ENCODE assay signal across 13 cellular contexts in the genomic region with DNA sequence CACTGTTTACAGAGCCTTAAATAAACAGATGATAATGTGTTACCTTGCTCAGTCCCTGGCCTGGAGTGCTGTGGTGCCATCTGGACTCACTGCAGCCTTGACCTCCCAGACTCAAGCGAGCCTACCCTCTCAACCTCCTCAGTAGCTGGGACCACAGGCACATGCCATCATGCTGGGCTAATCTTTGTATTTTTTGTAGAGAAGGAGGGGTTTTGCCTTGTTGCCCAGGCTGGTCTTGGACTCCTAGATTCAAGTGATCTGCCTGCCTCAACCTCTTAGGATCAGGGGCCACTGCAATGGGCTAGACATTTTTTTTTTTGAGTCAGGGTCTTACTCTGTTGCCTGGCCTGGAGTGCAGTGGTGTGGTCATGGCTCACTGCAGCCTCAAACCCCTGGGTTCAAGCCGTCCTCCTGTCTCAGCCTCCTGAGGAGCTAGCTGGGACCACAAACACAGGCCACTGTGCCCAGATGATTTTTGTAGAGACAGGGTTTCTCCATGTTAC. TPM values are rescaled to one million over a fixed set of nuclear protein-coding genes. Genes with fewer than 3 reads are reported as not detected.
A peak's percentile ranks its signal among the peaks of the same experiment; 100 is the strongest.
DNase-seq lines count a peak whose midpoint lies in the region; ATAC-seq, FAIRE-seq and TF ChIP-seq lines count a peak whose summit lies in the region.
"Had no signal": no experiment of that assay in that cellular context is flagged by ENCODE, and none has a peak within 500 bp of the region (broad histone marks: within the 10 kb centered on the region; RNA-seq: fewer than 3 reads in every experiment).

No MANE protein-coding gene starts in this region.

- WGBS in mammary epithelial cell (ENCODE audit: low coverage, missing lambda C conversion rate) = 100% methylated on average over 2 of the region's 2 CpGs
- 47 to 64% methylated on average over 2 of the region's 2 CpGs for WGBS in pancreas, 2 donors

- no peaks in the 10 kb centered on the region for H3K27me3 ChIP-seq in CD8-positive, alpha-beta memory T cell (ENCODE audit: insufficient read depth, low read length, poor library complexity, severe bottlenecking)
- H3K27me3 ChIP-seq in mammary epithelial cell (ENCODE audit: insufficient read depth, low read length) (no peaks in the 10 kb centered on the region), pancreas (no peaks in the 10 kb centered on the region)
- H3K27me3 ChIP-seq: cardiac muscle cell, foreskin keratinocyte had no signal

- H3K4me1 ChIP-seq in CD8-positive, alpha-beta memory T cell (ENCODE audit: insufficient read depth, low read length) = peaks cover 42% of the 10 kb centered on the region
- peaks cover 34% of the 10 kb centered on the region for H3K4me1 ChIP-seq in mammary epithelial cell (ENCODE audit: insufficient read depth, low read length)
- peaks cover 11 to 26% (median 23%) of the 10 kb centered on the region in 3 donors for H3K4me1 ChIP-seq in pancreas

- H3K9me3 ChIP-seq in CD8-positive, alpha-beta memory T cell (ENCODE audit: low read length) = no peaks in the 10 kb centered on the region
- H3K9me3 ChIP-seq in mammary epithelial cell (replicated peaks; ENCODE audit: insufficient read depth, low read length) = no peaks in the 10 kb centered on the region
- no peaks in the 10 kb centered on the region for H3K9me3 ChIP-seq in pancreas

- CTCF ChIA-PET in CD8-positive, alpha-beta memory T cell (lab: Charles Lee) = interaction anchor here (0.9 to 1.8 kb wide), 6 partner anchors 47 to 219 kb away, joined by 3 to 11 read pairs (median 5); a partner anchor contains a TSS
- CTCF ChIA-PET in mammary epithelial cell (lab: Charles Lee; ENCODE audit: low non-redundant PET) = no interaction called here

- ATAC-seq in pancreas (peak; percentile 45 to 73 (median 68)), omental fat pad (ENCODE audit: low FRiP score) (no peak), GM19463 (IDR thresholded peaks at IDR 0.05; ENCODE audit: unreplicated experiment) (no peak)
- ATAC-seq: foreskin keratinocyte had no signal

- H4K20me1 ChIP-seq in mammary epithelial cell (ENCODE audit: insufficient read depth, low read length) = no peaks in the 10 kb centered on the region

- dilution Hi-C loops in mammary epithelial cell (cut with HindIII; ENCODE audit: low sequenced_read_pairs) = no loop called here

- no peaks in the 10 kb centered on the region for H3K9me3 Mint-ChIP-seq in CD8-positive, alpha-beta memory T cell
- H3K9me3 Mint-ChIP-seq: stimulated activated naive CD8-positive, alpha-beta T cell treated with anti-CD3 and anti-CD28 coated beads, Interleukin-15, Interleukin-2, amounts not matched to agents 100 ng/mL and 50 ng/mL, for 24 hours had no signal

- in situ Hi-C loops in mammary epithelial cell (cut with MboI; ENCODE audit: low sequenced_read_pairs in 2 of 2) = no loop called here

- no peaks in the 10 kb centered on the region for H3K36me3 ChIP-seq in CD8-positive, alpha-beta memory T cell (ENCODE audit: insufficient read depth, low read length)
- H3K36me3 ChIP-seq in mammary epithelial cell (ENCODE audit: insufficient read depth, low read length) = no peaks in the 10 kb centered on the region
- no peaks in the 10 kb centered on the region for H3K36me3 ChIP-seq in pancreas
- H3K36me3 ChIP-seq: cardiac muscle cell had no signal

- H3K9ac ChIP-seq in mammary epithelial cell (ENCODE audit: insufficient read depth, low read length) = no peak overlapping the region

- BruUV-seq in mammary epithelial cell (replicated peaks; lab: Mats Ljungman, UMichigan) = no TSS peak

- POLR2A ChIA-PET in CD8-positive, alpha-beta memory T cell (lab: Charles Lee) = interaction anchor here (1.1 to 1.3 kb wide), 2 partner anchors 17 to 23 kb away, joined by 3 read pairs; no protein-coding TSS in a partner anchor

- H2AFZ ChIP-seq in mammary epithelial cell (ENCODE audit: low read depth, low read length) = no peak overlapping the region

- no peaks in the 10 kb centered on the region for H3K27me3 Mint-ChIP-seq in CD8-positive, alpha-beta memory T cell

- H3K27ac Mint-ChIP-seq in CD8-positive, alpha-beta memory T cell = peak overlapping the region in 7 of 8 donors; percentile 84 to 92 (median 88)

- no peak for FAIRE-seq in pancreas (lab: Jason Lieb, UNC)

- no peak overlapping the region for H3K4me3 ChIP-seq in CD8-positive, alpha-beta memory T cell (ENCODE audit: low read length)
- H3K4me3 ChIP-seq in mammary epithelial cell (replicated peaks in 1 of 3; ENCODE audit: insufficient read depth in 1 of 3, low read depth in 2 of 3, low read length in 3 of 3) (no peak overlapping the region), pancreas (no peak overlapping the region)
- H3K4me3 ChIP-seq: cardiac muscle cell had no signal

- H3K27ac ChIP-seq in CD8-positive, alpha-beta memory T cell (ENCODE audit: low read depth, low read length) = no peak overlapping the region
- no peak overlapping the region for H3K27ac ChIP-seq in mammary epithelial cell (ENCODE audit: insufficient read depth, low read depth, low read length)
- peak overlapping the region; percentile 23 to 79 (median 58) for H3K27ac ChIP-seq in pancreas
- H3K27ac ChIP-seq: cardiac muscle cell, foreskin keratinocyte had no signal

- intact Hi-C loops in mammary epithelial cell (cut with micrococcal nuclease) = loop anchor here (1.0 to 2.0 kb wide), 2 partner anchors 24 to 46 kb away; a partner anchor contains a TSS
- intact Hi-C loops in pancreas (cut with DNase I) = no loop called here

- H3K36me3 Mint-ChIP-seq in CD8-positive, alpha-beta memory T cell = peaks cover 0 to 1% (median 0%) of the 10 kb centered on the region in 3 donors
- H3K36me3 Mint-ChIP-seq: activated CD8-positive, alpha-beta memory T cell treated with anti-CD3 and anti-CD28 coated beads, Interleukin-2, amount 10 ng/mL, durations not matched to agents 7 days and 5 days had no signal

- H3K4me3 Mint-ChIP-seq in CD8-positive, alpha-beta memory T cell = peak overlapping the region; percentile 83 to 92 (median 86)

- TF ChIP-seq CTCF in mammary epithelial cell (conservative IDR thresholded peaks at IDR 0.05 in 1 of 2, IDR thresholded peaks at IDR 0.05 in 1 of 2; ENCODE audit: extremely low read depth in 1 of 2, insufficient read depth in 1 of 2, low read depth in 1 of 2, low read length in 2 of 2) = no peak
- no peak for TF ChIP-seq CTCF in pancreas (IDR thresholded peaks at IDR 0.05)
- TF ChIP-seq CTCF in omental fat pad (IDR thresholded peaks at IDR 0.05) = no peak

- peaks cover 44 to 51% (median 46%) of the 10 kb centered on the region in 3 donors for H3K4me1 Mint-ChIP-seq in CD8-positive, alpha-beta memory T cell

- peak overlapping the region; percentile 15 for H3K4me2 ChIP-seq in mammary epithelial cell (ENCODE audit: insufficient read depth, low read depth, low read length)

- DNase-seq in CD8-positive, alpha-beta memory T cell = no peak
- DNase-seq in M059J (ENCODE audit: low read depth) (peak; percentile 17), mammary epithelial cell (no peak), pancreas (peak in 2 of 6 donors; percentile 63 to 71), omental fat pad (ENCODE audit: low spot score) (no peak)
- DNase-seq in activated CD4-positive, CD25-positive, alpha-beta regulatory T cell (lab: John Stamatoyannopoulos, UW) = no peak
- DNase-seq in stimulated activated CD4-positive, alpha-beta T cell treated with anti-CD3 and anti-CD28 coated beads, Interleukin-4, amount 100 ng/mL, for 24 hours = no peak
- DNase-seq: activated CD8-positive, alpha-beta memory T cell treated with anti-CD3 and anti-CD28 coated beads, Interleukin-2, amount 10 ng/mL, durations not matched to agents 7 days and 5 days; foreskin keratinocyte; H7 had no signal

- no peaks in the 10 kb centered on the region for H3K79me2 ChIP-seq in mammary epithelial cell (ENCODE audit: insufficient read depth, low read length)

RNA-seq across cellular contexts. Expression of a gene that starts 5.0 kb away (rescaled TPM):
- 10 to 100 TPM; 15.8 to 17.4 TPM for total RNA-seq in CD8-positive, alpha-beta memory T cell
- 17.0 TPM for polyA plus RNA-seq in CD8-positive, alpha-beta memory T cell
- total RNA-seq in M059J (2014; rRNA removed; shearing (Covaris generic)) = 19.3 and 27.8 TPM in 2 replicates
- total RNA-seq in mammary epithelial cell (10 to 100 TPM; 22.7 to 25.2 TPM), pancreas (10 to 100 TPM; 17.6 to 33.8 (median 25.6) TPM), omental fat pad (10 to 100 TPM; 48.5 to 80.9 (median 57.3) TPM)
- polyA plus RNA-seq in mammary epithelial cell (17.5 TPM), pancreas (10 to 100 TPM; 51.6 to 52.6 TPM)
- polyA minus RNA-seq in mammary epithelial cell = 28.6 TPM

RNA-seq across cellular contexts. Expression of a gene that starts 21.7 kb away (rescaled TPM):
- total RNA-seq in CD8-positive, alpha-beta memory T cell = under 1 TPM; 0.29 to 0.37 TPM
- 0.48 TPM for polyA plus RNA-seq in CD8-positive, alpha-beta memory T cell
- 0.54 TPM in 1 of 2 replicates, not detected in the other for total RNA-seq in M059J (2014; rRNA removed; shearing (Covaris generic))
- total RNA-seq in mammary epithelial cell = 10 to 100 TPM; 19.3 to 23.8 TPM
- polyA plus RNA-seq in mammary epithelial cell = 5.8 TPM
- polyA minus RNA-seq in mammary epithelial cell = 0.16 TPM
- 1 to 10 TPM in 2 of 6 donors, under 1 TPM in 4; 0.32 to 1.3 (median 0.74) TPM for total RNA-seq in pancreas
- polyA plus RNA-seq in pancreas = 1 to 10 TPM; 3.5 TPM
- 1 to 10 TPM; 1.6 to 8.7 (median 3.4) TPM for total RNA-seq in omental fat pad

RNA-seq across cellular contexts. Expression of a gene that starts 30.9 kb away (rescaled TPM):
- 100 to 1,000 TPM; 103 to 107 TPM for total RNA-seq in CD8-positive, alpha-beta memory T cell
- polyA plus RNA-seq in CD8-positive, alpha-beta memory T cell = 65.6 TPM
- total RNA-seq in M059J (2014; rRNA removed; shearing (Covaris generic)) = 31.3 and 33.0 TPM in 2 replicates
- 10 to 100 TPM; 26.0 to 90.1 TPM for total RNA-seq in mammary epithelial cell
- polyA plus RNA-seq in mammary epithelial cell = 61.1 TPM
- 92.7 TPM for polyA minus RNA-seq in mammary epithelial cell
- total RNA-seq in pancreas = 10 to 100 TPM; 32.3 to 63.5 (median 52.3) TPM
- 100 to 1,000 TPM; 135 to 152 TPM for polyA plus RNA-seq in pancreas
- total RNA-seq in omental fat pad = 10 to 100 TPM; 21.8 to 33.5 (median 26.2) TPM

RNA-seq across cellular contexts. Expression of a gene that starts 35.9 kb away (rescaled TPM):
- total RNA-seq in CD8-positive, alpha-beta memory T cell = 10 to 100 TPM; 61.8 to 62.3 TPM
- polyA plus RNA-seq in CD8-positive, alpha-beta memory T cell = 52.1 TPM
- 39.1 and 42.6 TPM in 2 replicates for total RNA-seq in M059J (2014; rRNA removed; shearing (Covaris generic))
- total RNA-seq in mammary epithelial cell (10 to 100 TPM; 24.5 to 40.4 TPM), pancreas (10 to 100 TPM; 18.6 to 26.7 (median 22.9) TPM), omental fat pad (10 to 100 TPM; 41.8 to 53.0 (median 50.3) TPM)
- polyA plus RNA-seq in mammary epithelial cell (49.3 TPM), pancreas (10 to 100 TPM; 31.9 to 44.5 TPM)
- 26.6 TPM for polyA minus RNA-seq in mammary epithelial cell

RNA-seq across cellular contexts. Expression of a gene that starts 46.5 kb away (rescaled TPM):
- 10 to 100 TPM; 35.9 to 36.2 TPM for total RNA-seq in CD8-positive, alpha-beta memory T cell
- polyA plus RNA-seq in CD8-positive, alpha-beta memory T cell = 0.83 TPM
- 16.0 and 23.2 TPM in 2 replicates for total RNA-seq in M059J (2014; rRNA removed; shearing (Covaris generic))
- total RNA-seq in mammary epithelial cell (10 to 100 TPM in 1 of 2 donors, 1 to 10 TPM in 1; 2.2 to 25.2 TPM), pancreas (1 to 10 TPM; 1.0 to 2.7 (median 2.0) TPM), omental fat pad (1 to 10 TPM; 1.7 to 4.7 (median 3.3) TPM)
- polyA plus RNA-seq in mammary epithelial cell (14.4 TPM), pancreas (1 to 10 TPM; 3.9 to 7.0 TPM)
- polyA minus RNA-seq in mammary epithelial cell = 8.2 TPM

Comparison
In these comparisons a context has a peak if more than half of its experiments do, and no peak if none do; other contexts are left out.
1. H3K27ac ChIP-seq: peak in pancreas (4 of 4); none in CD8-positive, alpha-beta memory T cell (single experiment) and mammary epithelial cell (single experiment).
2. ATAC-seq: peak in pancreas (4 of 4); none in omental fat pad (single experiment) and GM19463 (single experiment).